8 cellular contexts compared by ENCODE assay signal in the genomic region with DNA sequence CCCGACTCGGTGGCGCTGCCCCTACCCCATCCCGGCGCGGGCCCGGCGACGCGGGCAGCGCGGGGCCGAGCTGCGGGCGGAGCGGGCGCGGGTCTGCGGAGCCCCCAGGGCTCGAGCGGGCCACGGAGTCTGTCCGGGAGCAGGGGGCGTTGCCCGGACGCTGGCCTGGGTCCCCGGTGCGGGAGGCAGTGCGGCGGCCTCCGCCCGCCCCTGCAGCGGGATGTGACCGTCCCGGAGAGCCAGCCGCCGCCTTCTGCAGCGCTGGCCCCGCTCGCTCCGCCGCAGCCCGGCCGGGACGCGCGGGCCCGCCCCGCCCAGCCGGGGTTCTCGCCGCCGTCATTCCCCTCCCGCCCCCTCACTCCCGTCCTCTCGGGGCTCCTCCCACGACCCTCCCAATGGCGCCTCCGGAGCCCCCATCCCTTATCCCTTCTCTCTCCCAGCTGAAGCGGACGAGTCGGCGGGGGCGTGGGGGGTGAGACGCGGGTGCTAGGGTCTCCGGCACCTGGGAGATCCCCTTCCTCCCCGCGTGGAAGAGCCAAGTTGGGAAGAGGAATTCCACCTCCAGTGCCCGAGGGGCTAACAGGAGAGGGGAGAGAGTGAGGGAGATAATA. TPM values are rescaled to one million over a fixed set of nuclear protein-coding genes. Genes with fewer than 3 reads are reported as not detected.
DNase-seq lines count a peak whose midpoint lies in the region; ATAC-seq and TF ChIP-seq lines count a peak whose summit lies in the region.

A gene with protein sequence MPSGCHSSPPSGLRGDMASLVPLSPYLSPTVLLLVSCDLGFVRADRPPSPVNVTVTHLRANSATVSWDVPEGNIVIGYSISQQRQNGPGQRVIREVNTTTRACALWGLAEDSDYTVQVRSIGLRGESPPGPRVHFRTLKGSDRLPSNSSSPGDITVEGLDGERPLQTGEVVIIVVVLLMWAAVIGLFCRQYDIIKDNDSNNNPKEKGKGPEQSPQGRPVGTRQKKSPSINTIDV (minus strand): TSS at position 257 of the 611 bp plus-strand sequence. CDS start 521 bp downstream, outside the sequence.

- peaks cover 16% of the 10 kb centered on the region for H3K4me1 Mint-ChIP-seq in activated naive CD8-positive, alpha-beta T cell (ENCODE audit: low read depth)
- H3K4me1 Mint-ChIP-seq in glutamatergic neuron (ENCODE audit: low read depth, unreplicated experiment) (peaks cover 4% of the 10 kb centered on the region), osteocyte (ENCODE audit: unreplicated experiment) (peaks cover 8% of the 10 kb centered on the region)

- no peak for ATAC-seq in GM19452 (IDR thresholded peaks at IDR 0.05; ENCODE audit: unreplicated experiment)
- ATAC-seq in GM18868 (IDR thresholded peaks at IDR 0.05; ENCODE audit: unreplicated experiment) = no peak
- no peak for ATAC-seq in HG03520 (IDR thresholded peaks at IDR 0.05; ENCODE audit: unreplicated experiment)

- H3K36me3 Mint-ChIP-seq in activated naive CD8-positive, alpha-beta T cell = no peaks in the 10 kb centered on the region
- H3K36me3 Mint-ChIP-seq in glutamatergic neuron (ENCODE audit: unreplicated experiment) = peaks cover 7% of the 10 kb centered on the region
- H3K36me3 Mint-ChIP-seq in osteocyte (ENCODE audit: unreplicated experiment) = no peaks in the 10 kb centered on the region

- DNase-seq in stimulated activated CD4-positive, alpha-beta T cell treated with anti-CD3 and anti-CD28 coated beads, Interleukin-4, amount 100 ng/mL, for 1 hour = peak; percentile 11
- no peak for DNase-seq in stimulated activated CD4-positive, alpha-beta T cell treated with anti-CD3 and anti-CD28 coated beads, Interleukin-12 subunit alpha, Interleukin-12 subunit beta, amount 100 ng/mL, for 4 hours
- DNase-seq in glutamatergic neuron (peak; percentile 64), osteocyte (ENCODE audit: extremely low spot score, unreplicated experiment) (no peak)

- H3K27me3 Mint-ChIP-seq in activated naive CD8-positive, alpha-beta T cell = peaks cover 23% of the 10 kb centered on the region
- H3K27me3 Mint-ChIP-seq in glutamatergic neuron (ENCODE audit: unreplicated experiment) (peaks cover 19% of the 10 kb centered on the region), osteocyte (ENCODE audit: unreplicated experiment) (peaks cover 37% of the 10 kb centered on the region)

- H3K27ac Mint-ChIP-seq in activated naive CD8-positive, alpha-beta T cell = no peak within 1 kb of the TSS
- H3K27ac Mint-ChIP-seq in glutamatergic neuron (ENCODE audit: unreplicated experiment) (peak within 1 kb of the TSS; percentile 33), osteocyte (ENCODE audit: unreplicated experiment) (no peak within 1 kb of the TSS)

- TF ChIP-seq CTCF in glutamatergic neuron (IDR thresholded peaks at IDR 0.05; ENCODE audit: partially characterized antibody, unreplicated experiment) (no peak), osteocyte (IDR thresholded peaks at IDR 0.05) (no peak)

- H3K4me3 Mint-ChIP-seq in activated naive CD8-positive, alpha-beta T cell = peak within 1 kb of the TSS; percentile 80
- H3K4me3 Mint-ChIP-seq in glutamatergic neuron (ENCODE audit: unreplicated experiment) (peak within 1 kb of the TSS; percentile 95), osteocyte (ENCODE audit: unreplicated experiment) (peak within 1 kb of the TSS; percentile 83)

- no peaks in the 10 kb centered on the region for H3K9me3 Mint-ChIP-seq in activated naive CD8-positive, alpha-beta T cell (ENCODE audit: low read depth)
- H3K9me3 Mint-ChIP-seq in glutamatergic neuron (ENCODE audit: unreplicated experiment) = peaks cover 5% of the 10 kb centered on the region
- no peaks in the 10 kb centered on the region for H3K9me3 Mint-ChIP-seq in osteocyte (ENCODE audit: unreplicated experiment)

RNA-seq across cellular contexts. Expression of the gene that starts here (rescaled TPM):
- total RNA-seq in glutamatergic neuron (ENCODE audit: unreplicated experiment) = 15.2 TPM
- 9.6 and 10.5 TPM in 2 replicates for total RNA-seq in osteocyte

Comparison
In these comparisons a context has a peak if more than half of its experiments do, and no peak if none do; other contexts are left out.
1. DNase-seq: peak in stimulated activated CD4-positive, alpha-beta T cell treated with anti-CD3 and anti-CD28 coated beads, Interleukin-4, amount 100 ng/mL, for 1 hour (single experiment) and glutamatergic neuron (single experiment); none in stimulated activated CD4-positive, alpha-beta T cell treated with anti-CD3 and anti-CD28 coated beads, Interleukin-12 subunit alpha, Interleukin-12 subunit beta, amount 100 ng/mL, for 4 hours (single experiment) and osteocyte (single experiment).
2. Peak in every context shown above with its lines, with median percentiles within 50 percentile points of each other: H3K4me3 Mint-ChIP-seq.